In the genomic region with DNA sequence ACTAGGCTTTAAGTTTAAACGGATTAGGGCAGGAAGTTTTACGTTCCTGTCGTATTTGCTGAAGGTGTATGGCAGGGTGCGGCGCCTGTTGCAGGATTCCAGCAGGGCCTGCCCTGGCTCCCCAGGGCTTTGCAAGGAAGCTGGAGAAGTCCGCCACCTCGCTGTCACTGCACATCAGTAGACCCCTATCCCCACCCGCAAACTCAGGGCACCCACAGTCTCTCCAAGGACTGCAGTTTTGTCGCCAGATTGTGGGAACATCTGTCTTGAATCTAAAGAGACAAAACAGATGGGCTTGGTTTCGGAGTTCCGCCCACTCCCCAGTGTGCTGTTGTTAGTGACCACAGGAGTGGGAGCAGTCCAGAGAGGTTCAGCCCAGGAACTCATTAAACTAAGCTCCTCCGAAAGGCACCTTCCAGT, we compare ENCODE assay signal across 13 cellular contexts.
DNase-seq lines count a peak whose midpoint lies in the region; ATAC-seq and TF ChIP-seq lines count a peak whose summit lies in the region.
"Had no signal": no experiment of that assay in that cellular context is flagged by ENCODE, and none has a peak within 500 bp of the region (broad histone marks: within the 10 kb centered on the region; RNA-seq: fewer than 3 reads in every experiment).

No MANE protein-coding gene starts in this region.

- ATAC-seq in HG02759 (IDR thresholded peaks at IDR 0.05; ENCODE audit: unreplicated experiment) (no peak), HG02852 (IDR thresholded peaks at IDR 0.05; ENCODE audit: unreplicated experiment) (no peak)
- ATAC-seq: activated naive CD8-positive, alpha-beta T cell treated with anti-CD3 and anti-CD28 coated beads, Interleukin-2, amount 50 U/mL, for 24 hours; SK-N-SH treated with all-trans-retinoic acid at 6 μM for 48 hours had no signal

- peaks cover 18% of the 10 kb centered on the region for H3K4me1 ChIP-seq in HUES64 (ENCODE audit: insufficient read depth, low read length)
- H3K4me1 ChIP-seq in mesodermal cell (ENCODE audit: control insufficient read depth, insufficient read depth, low read length, poor library complexity, severe bottlenecking) = peaks cover 33% of the 10 kb centered on the region
- H3K4me1 ChIP-seq: thyroid gland had no signal

- H3K36me3 ChIP-seq in HUES64 (ENCODE audit: insufficient read depth, low read length) (no peaks in the 10 kb centered on the region), mesodermal cell (ENCODE audit: control insufficient read depth, insufficient read depth, low read length) (no peaks in the 10 kb centered on the region), MG63 (no peaks in the 10 kb centered on the region)
- H3K36me3 ChIP-seq: thyroid gland had no signal

- H3K9ac ChIP-seq in HUES64 (ENCODE audit: low read depth, low read length) = no peak overlapping the region

- POLR2A ChIA-PET in AG04449 (lab: Yijun Ruan, JAX) = interaction anchor here (0.6 to 1.5 kb wide), 4 partner anchors 8 to 107 kb away, joined by 3 to 5 read pairs (median 4); no protein-coding TSS in a partner anchor

- no peak overlapping the region for H3K4me3 ChIP-seq in AG04449 (ENCODE audit: low read depth, low read length)
- H3K4me3 ChIP-seq in HUES64 (ENCODE audit: low read length) = no peak overlapping the region
- no peak overlapping the region for H3K4me3 ChIP-seq in mesodermal cell (ENCODE audit: extremely low read depth, insufficient read depth, low read length, poor library complexity, severe bottlenecking)
- no peak overlapping the region for H3K4me3 ChIP-seq in MG63
- H3K4me3 ChIP-seq: thyroid gland had no signal

- H3K27ac ChIP-seq in HUES64 (ENCODE audit: low read depth, low read length) (peak overlapping the region; percentile 72), mesodermal cell (ENCODE audit: low read depth, low read length, severe bottlenecking) (peak overlapping the region; percentile 73)
- H3K27ac ChIP-seq: thyroid gland had no signal

- H3K9me3 ChIP-seq in HUES64 (ENCODE audit: insufficient read depth, low read depth, low read length) (no peaks in the 10 kb centered on the region), mesodermal cell (ENCODE audit: control insufficient read depth, low read length) (no peaks in the 10 kb centered on the region), MG63 (no peaks in the 10 kb centered on the region)
- H3K9me3 ChIP-seq: thyroid gland had no signal

- CTCF ChIA-PET in AG04449 (lab: Yijun Ruan, JAX) = interaction anchor here (0.7 to 1.4 kb wide), 5 partner anchors 29 to 272 kb away, joined by 3 to 4 read pairs (median 3); no protein-coding TSS in a partner anchor

- DNase-seq in AG04449 (ENCODE audit: low read depth, low spot score) (no peak), cerebellar cortex (ENCODE audit: low spot score) (peak; percentile 60), MG63 (no peak), NCI-H2171 (lab: John Stamatoyannopoulos, UW) (no peak)
- DNase-seq: activated naive CD8-positive, alpha-beta T cell treated with anti-CD3 and anti-CD28 coated beads, Interleukin-2, amount 50 U/mL, for 24 hours; DMS79; NCI-H1930; thyroid gland had no signal

- no peaks in the 10 kb centered on the region for H3K27me3 ChIP-seq in HUES64 (ENCODE audit: insufficient read depth, low read length)
- H3K27me3 ChIP-seq in MG63 = no peaks in the 10 kb centered on the region
- H3K27me3 ChIP-seq: thyroid gland had no signal

- peak; percentile 0 for TF ChIP-seq CTCF in AG04449 (IDR thresholded peaks at IDR 0.05; ENCODE audit: insufficient read depth, low read length, missing control alignments)

- WGBS in HUES64 = 43% methylated on average over 12 of the region's 12 CpGs
- 46 to 47% methylated on average over 3 to 9 of the region's 12 CpGs for WGBS in mesodermal cell (ENCODE audit: insufficient coverage in 2 of 2), 2 experiments
